8 cellular contexts compared by ENCODE assay signal in the genomic region with DNA sequence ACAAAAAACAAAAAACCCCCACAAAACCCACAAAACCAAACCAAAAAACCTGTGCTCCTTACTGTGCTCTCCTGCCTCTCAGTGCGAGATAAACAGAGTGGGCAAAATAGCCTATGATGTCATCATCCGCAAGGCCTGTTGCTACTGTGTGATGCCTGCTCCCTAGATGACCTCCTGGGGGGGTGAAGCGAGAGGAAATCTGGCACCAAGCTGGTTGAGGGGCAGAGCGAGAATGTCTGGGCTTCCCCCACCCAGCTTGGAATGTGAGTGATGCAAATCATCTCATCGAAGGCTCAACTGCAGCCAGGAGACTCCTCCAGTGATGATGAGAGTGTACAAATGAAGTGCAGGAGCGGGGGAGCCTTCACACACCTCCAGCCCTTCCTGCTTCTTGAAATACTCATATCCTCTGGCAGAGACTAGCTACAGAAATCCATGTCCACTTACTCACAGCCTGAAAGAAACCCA. TPM values are rescaled to one million over a fixed set of nuclear protein-coding genes. Genes with fewer than 3 reads are reported as not detected.
DNase-seq lines count a peak whose midpoint lies in the region; ATAC-seq, FAIRE-seq and TF ChIP-seq lines count a peak whose summit lies in the region.

No MANE protein-coding gene starts in this region.

- no peaks in the 10 kb centered on the region for H3K9me3 ChIP-seq in pancreas

- ATAC-seq in GM18499 (IDR thresholded peaks at IDR 0.05; ENCODE audit: insufficient read depth, unreplicated experiment) (peak; percentile 37), pancreas (no peak)

- no peak overlapping the region for H3K27ac ChIP-seq in pancreas

- peaks cover 10 to 27% (median 24%) of the 10 kb centered on the region in 3 donors for H3K4me1 ChIP-seq in pancreas

- peak; percentile 91 for FAIRE-seq in urothelium cell line (lab: Jason Lieb, UNC)
- FAIRE-seq in pancreas (lab: Jason Lieb, UNC): no peak

- no peaks in the 10 kb centered on the region for H3K27me3 ChIP-seq in pancreas

- intact Hi-C loops in pancreas (cut with DNase I): no loop called here

- WGBS in pancreas, 2 donors: 86 to 91% methylated on average over 6 of the region's 6 CpGs

- peak; percentile 94 for DNase-seq in H4 (ENCODE audit: low spot score)
- peak; percentile 100 for DNase-seq in NCI-H226
- peak; percentile 32 for DNase-seq in germinal center (ENCODE audit: low spot score)
- peak; percentile 90 for DNase-seq in urothelium cell line (ENCODE audit: low spot score)
- DNase-seq in ecto neural progenitor cell (ENCODE audit: low spot score): no peak
- no peak for DNase-seq in pancreas
- no peak for DNase-seq in retina

- H3K36me3 ChIP-seq in pancreas: no peaks in the 10 kb centered on the region

- H3K4me3 ChIP-seq in pancreas: no peak overlapping the region

- no peak for TF ChIP-seq CTCF in pancreas (IDR thresholded peaks at IDR 0.05)

RNA-seq across cellular contexts. Expression of a gene that starts 57.7 kb away (rescaled TPM):
- total RNA-seq in H4 (2014; rRNA removed; shearing (Covaris generic)): 19.2 and 20.1 TPM in 2 replicates
- 10 to 100 TPM; 12.5 to 23.1 (median 18.5) TPM for total RNA-seq in pancreas
- polyA plus RNA-seq in pancreas: 10 to 100 TPM in 1 of 2 donors, 1 to 10 TPM in 1; 8.2 to 13.3 TPM

Comparison
In these comparisons a context has a peak if more than half of its experiments do, and no peak if none do; other contexts are left out.
1. DNase-seq: peak in H4 (single experiment), NCI-H226 (single experiment), germinal center (single experiment) and urothelium cell line (single experiment); none in ecto neural progenitor cell (single experiment), pancreas (0 of 6) and retina (single experiment).